In genomic region chr1:205144046-205144720, GRCh38 we compare ENCODE assay signal across 2 cellular contexts.
TF ChIP-seq lines count a peak whose summit lies in the region.

No MANE protein-coding gene starts in this region.

TF ChIP-seq in SK-N-SH, 30 proteins besides CTCF, POLR2A, EP300 and RAD21 (continued from another document):
- no peak for TF ChIP-seq USF1 (IDR thresholded peaks at IDR 0.05; ENCODE audit: borderline replicate concordance, low read depth)
- TF ChIP-seq SIN3A (IDR thresholded peaks at IDR 0.05; ENCODE audit: borderline replicate concordance, low read depth, low read length), result no peak
- no peak for TF ChIP-seq MEF2A (IDR thresholded peaks at IDR 0.05; ENCODE audit: borderline replicate concordance, low read depth)
- no peak for TF ChIP-seq CHD2 (IDR thresholded peaks at IDR 0.05; ENCODE audit: low read length, partially characterized antibody)
- no peak for TF ChIP-seq RCOR1 (IDR thresholded peaks at IDR 0.05; ENCODE audit: low read length)
- TF ChIP-seq MXI1 (IDR thresholded peaks at IDR 0.05; ENCODE audit: low read depth, low read length), result no peak

TF ChIP-seq in SK-N-SH treated with all-trans-retinoic acid at 6 μM for 48 hours, 23 proteins besides CTCF, POLR2A, EP300 and RAD21 (continued from another document):
- TF ChIP-seq TCF4 (CRISPR knock-in tag; IDR thresholded peaks at IDR 0.05; ENCODE audit: borderline replicate concordance), result no peak
- no peak for TF ChIP-seq ISL1 (CRISPR knock-in tag; IDR thresholded peaks at IDR 0.05)
- TF ChIP-seq ZC3H10 (CRISPR knock-in tag; IDR thresholded peaks at IDR 0.05), result no peak
- TF ChIP-seq RARB (CRISPR knock-in tag; IDR thresholded peaks at IDR 0.05), result no peak
- no peak for TF ChIP-seq ZFP3 (CRISPR knock-in tag; IDR thresholded peaks at IDR 0.05)
- no peak for TF ChIP-seq SNAI2 (CRISPR knock-in tag; IDR thresholded peaks at IDR 0.05)
- no peak for TF ChIP-seq ZNF70 (CRISPR knock-in tag; IDR thresholded peaks at IDR 0.05)
